In the genomic region with DNA sequence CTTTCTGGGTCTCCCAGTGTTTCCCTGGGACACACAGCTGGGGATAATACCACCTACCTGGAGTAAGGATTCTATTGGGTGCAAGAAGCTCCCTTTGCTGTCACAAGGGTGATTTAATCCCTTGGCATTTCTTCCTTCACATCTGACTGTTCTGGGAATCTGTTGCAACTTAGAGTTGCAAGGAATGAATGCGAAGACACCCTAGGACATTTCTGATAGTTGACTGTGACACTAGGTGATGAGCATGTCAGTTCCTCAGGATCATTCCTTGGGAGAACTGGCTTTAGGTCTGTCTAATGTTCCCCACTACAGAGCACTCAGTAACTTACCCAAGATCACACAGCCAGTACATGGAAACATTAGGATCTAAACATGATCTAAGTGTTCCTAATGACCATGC, we compare ENCODE assay signal across 36 cellular contexts.
"Had no signal": no experiment of that assay in that cellular context is flagged by ENCODE, and none has a peak within 500 bp of the region (broad histone marks: within the 10 kb centered on the region; RNA-seq: fewer than 3 reads in every experiment).

No MANE protein-coding gene starts in this region.

- H3K36me3 Mint-ChIP-seq: activated CD8-positive, alpha-beta memory T cell treated with anti-CD3 and anti-CD28 coated beads, Interleukin-2, amount 10 ng/mL, durations not matched to agents 7 days and 5 days; activated naive CD4-positive, alpha-beta T cell treated with anti-CD3 and anti-CD28 coated beads, Interleukin-2, amount 10 ng/mL, durations not matched to agents 7 days and 5 days; activated naive CD8-positive, alpha-beta T cell; brain had no signal

- H3K4me2 ChIP-seq: KMS-11 had no signal

- DNase-seq: activated CD4-positive, alpha-beta memory T cell treated with anti-CD3 and anti-CD28 coated beads, Interleukin-2, amount 10 ng/mL, durations not matched to agents 7 days and 5 days; activated CD4-positive, alpha-beta T cell treated with anti-CD3 and anti-CD28 coated beads for 1 hour; activated CD4-positive, alpha-beta T cell treated with anti-CD3 and anti-CD28 coated beads for 48 hours; activated CD4-positive, CD25-positive, alpha-beta regulatory T cell; activated CD8-positive, alpha-beta memory T cell treated with anti-CD3 and anti-CD28 coated beads for 24 hours; activated CD8-positive, alpha-beta memory T cell treated with anti-CD3 and anti-CD28 coated beads, Interleukin-2, amount 10 ng/mL, durations not matched to agents 7 days and 5 days; activated CD8-positive, alpha-beta memory T cell treated with anti-CD3 and anti-CD28 coated beads, Interleukin-2, amount 50 U/mL, for 48 hours; activated effector memory CD4-positive, alpha-beta T cell treated with Interleukin-2 at 50 U/mL for 16 hours; activated naive CD4-positive, alpha-beta T cell treated with anti-CD3 and anti-CD28 coated beads, Interleukin-2, amount 10 ng/mL, durations not matched to agents 7 days and 5 days; activated T-cell treated with anti-CD3 and anti-CD28 coated beads, Interleukin-2, amount 50 U/mL, for 48 hours; amniotic stem cell; aorta; caudate nucleus; cerebellar nuclear complex; NCI-H1092 treated with DMSO at 0.1 percent for 48 hours; NCI-H1417; NCI-H146; NCI-H187; NCI-H2029 treated with DMSO at 0.1 percent for 48 hours; NCI-H2107; NCI-H2171; NCI-H510A; NCI-H526; NCI-H748 treated with DMSO at 0.1 percent for 48 hours; NK-92 treated with Interleukin-12 subunit alpha and Interleukin-12 subunit beta, amount 100 ng/mL, for 24 hours; PC-3; Peyer's patch; RPMI8226; SIG-M5; T1000; WERI-Rb-1 had no signal

- H3K4me3 Mint-ChIP-seq: activated CD4-positive, alpha-beta memory T cell treated with anti-CD3 and anti-CD28 coated beads, Interleukin-2, amount 10 ng/mL, durations not matched to agents 7 days and 5 days; activated CD8-positive, alpha-beta memory T cell treated with anti-CD3 and anti-CD28 coated beads, Interleukin-2, amount 10 ng/mL, durations not matched to agents 7 days and 5 days; activated naive CD4-positive, alpha-beta T cell treated with anti-CD3 and anti-CD28 coated beads, Interleukin-2, amount 10 ng/mL, durations not matched to agents 7 days and 5 days; activated naive CD8-positive, alpha-beta T cell; brain had no signal

- H3K27me3 Mint-ChIP-seq: activated CD4-positive, alpha-beta memory T cell treated with anti-CD3 and anti-CD28 coated beads, Interleukin-2, amount 10 ng/mL, durations not matched to agents 7 days and 5 days; activated CD8-positive, alpha-beta memory T cell treated with anti-CD3 and anti-CD28 coated beads, Interleukin-2, amount 10 ng/mL, durations not matched to agents 7 days and 5 days; activated naive CD4-positive, alpha-beta T cell treated with anti-CD3 and anti-CD28 coated beads, Interleukin-2, amount 10 ng/mL, durations not matched to agents 7 days and 5 days; brain had no signal

- H3K4me1 Mint-ChIP-seq: activated CD4-positive, alpha-beta memory T cell treated with anti-CD3 and anti-CD28 coated beads, Interleukin-2, amount 10 ng/mL, durations not matched to agents 7 days and 5 days; activated CD8-positive, alpha-beta memory T cell treated with anti-CD3 and anti-CD28 coated beads, Interleukin-2, amount 10 ng/mL, durations not matched to agents 7 days and 5 days; activated naive CD4-positive, alpha-beta T cell treated with anti-CD3 and anti-CD28 coated beads, Interleukin-2, amount 10 ng/mL, durations not matched to agents 7 days and 5 days had no signal

- ATAC-seq: activated CD8-positive, alpha-beta memory T cell treated with anti-CD3 and anti-CD28 coated beads, Interleukin-2, amount 10 ng/mL, durations not matched to agents 7 days and 5 days; PC-3; Right ventricle myocardium inferior had no signal

- H3K9ac ChIP-seq: KMS-11 had no signal

- H3K9me3 ChIP-seq: Peyer's patch had no signal

- H3K27me3 ChIP-seq: Peyer's patch had no signal

- H3K4me1 ChIP-seq: Peyer's patch had no signal

- H3K27ac ChIP-seq: KMS-11, Peyer's patch, WERI-Rb-1 had no signal

- H3K9me3 Mint-ChIP-seq: activated CD4-positive, alpha-beta memory T cell treated with anti-CD3 and anti-CD28 coated beads, Interleukin-2, amount 10 ng/mL, durations not matched to agents 7 days and 5 days; activated naive CD4-positive, alpha-beta T cell treated with anti-CD3 and anti-CD28 coated beads, Interleukin-2, amount 10 ng/mL, durations not matched to agents 7 days and 5 days; brain had no signal

- H3K27ac Mint-ChIP-seq: activated CD4-positive, alpha-beta memory T cell treated with anti-CD3 and anti-CD28 coated beads, Interleukin-2, amount 10 ng/mL, durations not matched to agents 7 days and 5 days; activated CD8-positive, alpha-beta memory T cell treated with anti-CD3 and anti-CD28 coated beads, Interleukin-2, amount 10 ng/mL, durations not matched to agents 7 days and 5 days; activated naive CD4-positive, alpha-beta T cell treated with anti-CD3 and anti-CD28 coated beads, Interleukin-2, amount 10 ng/mL, durations not matched to agents 7 days and 5 days; activated naive CD8-positive, alpha-beta T cell had no signal

- H3K36me3 ChIP-seq: Peyer's patch, WERI-Rb-1 had no signal

- FAIRE-seq: bronchial epithelial cell had no signal

- H3K4me3 ChIP-seq: Peyer's patch had no signal
